8 cellular contexts compared by ENCODE assay signal in genomic region chr20:44733341-44734069, GRCh38. TPM values are rescaled to one million over a fixed set of nuclear protein-coding genes. Genes with fewer than 3 reads are reported as not detected.
A peak's percentile ranks its signal among the peaks of the same experiment; 100 is the strongest.
DNase-seq lines count a peak whose midpoint lies in the region; ATAC-seq and TF ChIP-seq lines count a peak whose summit lies in the region.

No MANE protein-coding gene starts in this region.

- no peaks in the 10 kb centered on the region for H3K9me3 ChIP-seq in colonic mucosa
- no peaks in the 10 kb centered on the region for H3K9me3 ChIP-seq in right lobe of liver

- no peak overlapping the region for H3K9ac ChIP-seq in colonic mucosa (ENCODE audit: low read depth in 2 of 2, low read length in 2 of 2)

- H3K27ac ChIP-seq in colonic mucosa = no peak overlapping the region
- no peak overlapping the region for H3K27ac ChIP-seq in right lobe of liver

- H3K36me3 ChIP-seq in colonic mucosa = no peaks in the 10 kb centered on the region
- H3K36me3 ChIP-seq in right lobe of liver = no peaks in the 10 kb centered on the region

- ATAC-seq in right lobe of liver (peak; percentile 53 to 64 (median 61)), HG02642 (IDR thresholded peaks at IDR 0.05; ENCODE audit: poor library complexity, unreplicated experiment) (no peak)

- H3K27me3 ChIP-seq in colonic mucosa = no peaks in the 10 kb centered on the region
- no peaks in the 10 kb centered on the region for H3K27me3 ChIP-seq in right lobe of liver

- peak; percentile 81 for TF ChIP-seq CTCF in colonic mucosa (IDR thresholded peaks at IDR 0.05)
- peak; percentile 68 to 86 (median 72) for TF ChIP-seq CTCF in right lobe of liver (IDR thresholded peaks at IDR 0.05)

- TF ChIP-seq POLR2A in right lobe of liver (IDR thresholded peaks at IDR 0.05) = no peak

- intact Hi-C loops in colonic mucosa (cut with DNase I) = loop anchor here (1.0 kb wide), 1 partner anchor 48 kb away; no protein-coding TSS in a partner anchor
- intact Hi-C loops in right lobe of liver (cut with DNase I) = loop anchor here in 1 of 2 donors (5.0 kb wide), 1 partner anchor 51 kb away; no protein-coding TSS in a partner anchor

- H3K4me3 ChIP-seq in colonic mucosa (no peak overlapping the region), right lobe of liver (no peak overlapping the region)

- peak; percentile 7 for DNase-seq in NK-92 treated with Interleukin-12 subunit alpha and Interleukin-12 subunit beta, amount 100 ng/mL, for 24 hours (lab: John Stamatoyannopoulos, UW)
- no peak for DNase-seq in NK-92 (lab: John Stamatoyannopoulos, UW; ENCODE audit: unreplicated experiment)
- DNase-seq in NCI-H2029 (lab: John Stamatoyannopoulos, UW) = peak; percentile 53
- DNase-seq in activated CD4-positive, alpha-beta T cell treated with anti-CD3 and anti-CD28 coated beads for 48 hours = peak; percentile 76
- peak; percentile 63 for DNase-seq in colonic mucosa
- peak in 1 of 3 donors; percentile 52 for DNase-seq in right lobe of liver
- peak; percentile 34 for DNase-seq in stimulated activated CD8-positive, alpha-beta memory T cell treated with anti-CD3 and anti-CD28 coated beads, Interleukin-12 subunit alpha, Interleukin-12 subunit beta, amount 100 ng/mL, for 1 hour (ENCODE audit: low read depth)

- WGBS in right lobe of liver (ENCODE audit: insufficient coverage, low coverage, low lambda C conversion rate, missing lambda C conversion rate) = 23% methylated on average over 5 of the region's 7 CpGs

- H3K4me1 ChIP-seq in colonic mucosa (no peaks in the 10 kb centered on the region), right lobe of liver (peaks cover 0 to 4% (median 0%) of the 10 kb centered on the region in 4 donors)

RNA-seq across cellular contexts. Expression of gene KCNK15, which starts 12.2 kb away (rescaled TPM):
- under 1 TPM; 0.21 to 0.27 TPM for total RNA-seq in colonic mucosa
- total RNA-seq in right lobe of liver = under 1 TPM in 4 of 6 experiments, not detected in 2; 0.07 to 0.43 (median 0.19) TPM

RNA-seq across cellular contexts. Expression of gene CCN5, which starts 18.3 kb away (rescaled TPM):
- total RNA-seq in colonic mucosa = 1 to 10 TPM in 1 of 2 donors, under 1 TPM in 1; 0.84 to 2.9 TPM
- total RNA-seq in right lobe of liver = 1 to 10 TPM in 5 of 6 experiments, under 1 TPM in 1; 0.92 to 6.1 (median 1.5) TPM
